In genomic region chr6:111258615-111259088, GRCh38 we compare ENCODE assay signal across 7 cellular contexts.
DNase-seq lines count a peak whose midpoint lies in the region; ATAC-seq and TF ChIP-seq lines count a peak whose summit lies in the region.

No MANE protein-coding gene starts in this region.

- H3K27ac ChIP-seq in foreskin keratinocyte, result peak overlapping the region; percentile 2

- H3K4me1 ChIP-seq in foreskin keratinocyte, result peaks cover 6% of the 10 kb centered on the region

- peak overlapping the region; percentile 65 for H3K27ac Mint-ChIP-seq in stimulated activated memory B cell treated with anti-CD40 and anti-IgM and Interleukin-4, amounts not matched to agents 10 μg/mL and 1 μg/mL and 100 μg/mL, for 72 hours

- no peak for TF ChIP-seq CTCF in foreskin keratinocyte (conservative IDR thresholded peaks at IDR 0.05)

- H3K4me1 Mint-ChIP-seq in stimulated activated memory B cell treated with anti-CD40 and anti-IgM and Interleukin-4, amounts not matched to agents 10 μg/mL and 1 μg/mL and 100 μg/mL, for 72 hours, result peaks cover 33% of the 10 kb centered on the region

- no peaks in the 10 kb centered on the region for H3K36me3 Mint-ChIP-seq in stimulated activated memory B cell treated with anti-CD40 and anti-IgM and Interleukin-4, amounts not matched to agents 10 μg/mL and 1 μg/mL and 100 μg/mL, for 72 hours

- peak; percentile 3; the same call in 1 of the 3 replicates for ATAC-seq in SK-N-SH treated with all-trans-retinoic acid at 6 μM for 48 hours
- peak; percentile 9 for ATAC-seq in foreskin keratinocyte
- peak; percentile 10 for ATAC-seq in stimulated activated memory B cell treated with anti-CD40 and anti-IgM and Interleukin-4, amounts not matched to agents 10 μg/mL and 1 μg/mL and 100 μg/mL, for 72 hours
- ATAC-seq in HG02623 (IDR thresholded peaks at IDR 0.05; ENCODE audit: unreplicated experiment), result no peak
- no peak for ATAC-seq in GM19324 (IDR thresholded peaks at IDR 0.05; ENCODE audit: low FRiP score, unreplicated experiment)

- H3K9me3 Mint-ChIP-seq in stimulated activated memory B cell treated with anti-CD40 and anti-IgM and Interleukin-4, amounts not matched to agents 10 μg/mL and 1 μg/mL and 100 μg/mL, for 72 hours, result no peaks in the 10 kb centered on the region

- H3K27me3 Mint-ChIP-seq in stimulated activated memory B cell treated with anti-CD40 and anti-IgM and Interleukin-4, amounts not matched to agents 10 μg/mL and 1 μg/mL and 100 μg/mL, for 72 hours, result peaks cover 16% of the 10 kb centered on the region

- H3K4me3 Mint-ChIP-seq in stimulated activated memory B cell treated with anti-CD40 and anti-IgM and Interleukin-4, amounts not matched to agents 10 μg/mL and 1 μg/mL and 100 μg/mL, for 72 hours, result peak overlapping the region; percentile 60

- peaks cover 4% of the 10 kb centered on the region for H3K27me3 ChIP-seq in foreskin keratinocyte

- DNase-seq in HCEC 1CT, result peak; percentile 51
- DNase-seq in foreskin keratinocyte, result no peak
- DNase-seq in SW 1271 (lab: John Stamatoyannopoulos, UW), result no peak

TF ChIP-seq in SK-N-SH treated with all-trans-retinoic acid at 6 μM for 48 hours, 23 proteins besides CTCF, POLR2A, EP300 and RAD21:
- no peak for TF ChIP-seq RARB (CRISPR knock-in tag; IDR thresholded peaks at IDR 0.05)

Comparison
In these comparisons a context has a peak if more than half of its experiments do, and no peak if none do; other contexts are left out.
1. ATAC-seq: peak in SK-N-SH treated with all-trans-retinoic acid at 6 μM for 48 hours (single experiment), foreskin keratinocyte (single experiment) and stimulated activated memory B cell treated with anti-CD40 and anti-IgM and Interleukin-4, amounts not matched to agents 10 μg/mL and 1 μg/mL and 100 μg/mL, for 72 hours (single experiment); none in HG02623 (single experiment) and GM19324 (single experiment).